Comparison of ENCODE assay signal across 9 cellular contexts in the genomic region with DNA sequence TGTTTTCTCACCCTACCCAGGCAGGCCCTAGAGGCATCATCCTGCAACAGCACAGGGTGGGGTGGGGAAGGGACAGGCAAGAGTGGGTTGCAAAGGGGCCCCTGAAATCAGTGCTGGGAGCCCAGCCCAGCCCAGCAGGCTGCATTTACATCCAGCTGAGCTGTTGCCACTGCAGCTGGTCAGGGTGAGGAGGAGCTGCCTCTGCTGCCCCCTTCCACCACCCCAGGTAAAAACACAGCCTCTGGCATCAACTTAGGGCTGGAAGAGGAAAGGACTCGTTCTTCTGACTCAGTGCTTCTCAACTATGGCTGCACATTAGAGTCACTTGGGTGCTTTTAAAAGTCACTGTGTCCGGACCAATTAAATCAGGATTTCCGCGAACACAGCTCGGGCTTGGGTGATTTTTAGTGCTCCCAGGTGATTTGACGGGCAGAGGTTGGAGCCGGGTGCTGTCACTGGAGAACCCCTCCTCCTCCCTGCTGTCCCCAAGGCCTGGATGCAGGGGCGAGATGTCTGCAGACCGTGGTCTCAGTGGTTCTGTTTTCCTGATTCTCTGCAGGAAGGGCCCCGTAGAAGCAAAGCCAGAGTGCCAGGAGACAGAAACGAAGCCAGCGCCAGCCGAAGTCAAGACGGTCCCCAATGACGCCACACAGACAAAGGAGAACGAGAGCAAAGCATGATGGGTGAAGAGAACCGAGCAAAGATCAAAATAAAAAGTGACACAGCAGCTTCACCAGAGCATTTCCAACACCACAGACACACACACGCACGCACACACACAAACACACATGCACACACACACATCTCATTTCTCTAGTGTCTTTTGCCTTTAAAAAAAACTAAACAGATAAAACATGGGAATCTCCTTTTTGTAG. TPM values are rescaled to one million over a fixed set of nuclear protein-coding genes. Genes with fewer than 3 reads are reported as not detected.
DNase-seq lines count a peak whose midpoint lies in the region; ATAC-seq and TF ChIP-seq lines count a peak whose summit lies in the region.
"Had no signal": no experiment of that assay in that cellular context is flagged by ENCODE, and none has a peak within 500 bp of the region (broad histone marks: within the 10 kb centered on the region; RNA-seq: fewer than 3 reads in every experiment).

No MANE protein-coding gene starts in this region.

- no peaks in the 10 kb centered on the region for H3K9me3 ChIP-seq in heart right ventricle

- intact Hi-C loops in heart right ventricle (cut with DNase I) (loop anchor here in 3 of 10 donors (5.0 to 10.0 kb wide), 3 partner anchors 130 to 678 kb away; a partner anchor contains a TSS), left cardiac atrium (cut with DNase I) (no loop called here), head of caudate nucleus (cut with DNase I) (loop anchor here (10.0 kb wide), 1 partner anchor 310 kb away; a partner anchor contains a TSS)

- TF ChIP-seq CTCF in heart right ventricle (IDR thresholded peaks at IDR 0.05) (peak in 5 of 9 donors; percentile 14 to 35 (median 20)), GM20000 (IDR thresholded peaks at IDR 0.05; ENCODE audit: extremely low read depth, missing control alignments) (no peak)

- H3K27ac ChIP-seq in heart right ventricle = no peak overlapping the region

- H3K36me3 ChIP-seq in heart right ventricle = peaks cover 0 to 19% (median 0%) of the 10 kb centered on the region in 9 donors

- peaks cover 0 to 5% (median 0%) of the 10 kb centered on the region in 9 donors for H3K4me1 ChIP-seq in heart right ventricle

- H3K27me3 ChIP-seq in heart right ventricle = no peaks in the 10 kb centered on the region

- in situ Hi-C loops in G401 (cut with HindIII; ENCODE audit: low sequenced_read_pairs) = no loop called here

- WGBS in heart right ventricle, 2 donors = 87 to 88% methylated on average over 19 of the region's 19 CpGs

- H3K4me3 ChIP-seq in heart right ventricle = no peak overlapping the region

- no peak for DNase-seq in heart right ventricle
- DNase-seq in left cardiac atrium = no peak
- DNase-seq in SK-N-DZ (ENCODE audit: low spot score) = peak; percentile 34
- peak in 32 of 42 donors; percentile 23 to 79 (median 51) for DNase-seq in head of caudate nucleus
- DNase-seq in NCI-H524 treated with DMSO at 0.1 percent for 48 hours (lab: John Stamatoyannopoulos, UW) = no peak
- DNase-seq in stimulated activated CD4-positive, alpha-beta T cell treated with anti-CD3 and anti-CD28 coated beads, Interleukin-4, amount 100 ng/mL, for 1 hour = no peak
- no peak for DNase-seq in GM20000 (ENCODE audit: low spot score)
- no peak for DNase-seq in G401 (ENCODE audit: low spot score)
- DNase-seq: NCI-H1417 treated with DMSO at 0.1 percent for 48 hours had no signal

- ATAC-seq in heart right ventricle (peak in 3 of 8 donors; percentile 28 to 48 (median 41)), left cardiac atrium (no peak)

RNA-seq across cellular contexts. Expression of a gene that starts 39.4 kb away (rescaled TPM):
- 10 to 100 TPM in 3 of 10 donors, 1 to 10 TPM in 7; 3.5 to 18.0 (median 8.4) TPM for total RNA-seq in heart right ventricle
- polyA plus RNA-seq in heart right ventricle = 1 to 10 TPM; 3.3 to 4.7 TPM
- total RNA-seq in left cardiac atrium = 1 to 10 TPM; 4.2 to 5.4 TPM
- polyA plus RNA-seq in SK-N-DZ (2014; cell fraction: cytosol; rRNA removed) = 6.3 and 6.8 TPM in 2 replicates
- 24.4 and 27.1 TPM in 2 replicates for polyA plus RNA-seq in SK-N-DZ (2014; cell fraction: nucleus; rRNA removed)
- total RNA-seq in G401 (2014; rRNA removed; shearing (Covaris generic)) = 16.1 and 19.2 TPM in 2 replicates

Comparison
In these comparisons a context has a peak if more than half of its experiments do, and no peak if none do; other contexts are left out.
1. DNase-seq: peak in SK-N-DZ (single experiment) and head of caudate nucleus (32 of 42); none in heart right ventricle (0 of 2), left cardiac atrium (single experiment), NCI-H524 treated with DMSO at 0.1 percent for 48 hours (single experiment), stimulated activated CD4-positive, alpha-beta T cell treated with anti-CD3 and anti-CD28 coated beads, Interleukin-4, amount 100 ng/mL, for 1 hour (single experiment), GM20000 (single experiment) and G401 (single experiment).